Comparison of ENCODE assay signal across 8 cellular contexts in the genomic region with DNA sequence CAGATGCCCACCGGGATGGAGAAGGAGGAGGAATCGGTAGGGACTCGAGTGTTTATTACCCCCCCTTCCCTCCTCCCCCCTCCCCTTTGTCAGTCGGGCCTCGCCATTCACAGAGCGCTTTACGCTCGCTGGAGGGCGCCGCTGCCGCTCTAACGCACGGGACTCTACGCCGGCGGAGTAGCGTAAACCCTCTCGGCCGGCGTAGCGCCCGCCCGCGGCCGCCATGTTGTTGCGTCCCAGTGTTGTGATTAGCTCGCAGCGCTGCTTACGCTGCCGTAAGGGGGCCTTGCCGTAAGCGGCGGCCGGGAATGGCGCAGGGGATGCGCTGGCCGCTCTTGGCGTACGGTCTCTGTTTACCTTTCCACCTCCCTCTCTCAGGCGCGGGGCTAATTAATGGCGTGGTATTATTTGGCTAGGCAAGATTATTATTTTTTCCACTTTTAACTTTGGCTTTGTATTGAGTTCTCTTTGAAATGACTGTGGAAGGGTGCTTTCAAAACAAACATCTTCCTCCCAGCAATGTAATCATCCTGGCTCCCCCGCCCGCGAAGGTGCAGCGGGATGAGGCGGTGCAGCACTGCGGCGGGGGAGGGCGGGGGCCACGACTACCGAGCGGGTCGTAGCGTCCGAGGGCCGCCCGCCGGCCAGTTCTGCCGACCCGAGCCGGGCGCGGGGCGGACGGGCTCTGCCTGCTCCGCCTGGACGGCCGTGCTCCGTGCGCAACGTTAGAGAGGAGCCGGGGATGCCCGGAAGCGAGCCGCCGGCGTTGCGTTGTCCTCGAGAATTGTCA. TPM values are rescaled to one million over a fixed set of nuclear protein-coding genes. Genes with fewer than 3 reads are reported as not detected.
A peak's percentile ranks its signal among the peaks of the same experiment; 100 is the strongest.
DNase-seq lines count a peak whose midpoint lies in the region; ATAC-seq lines count a peak whose summit lies in the region.

No MANE protein-coding gene starts in this region.

- DNase-seq in CMK (ENCODE audit: low read depth) = peak; percentile 37
- peak; percentile 92 for DNase-seq in HT1080 (ENCODE audit: low read depth)
- DNase-seq in NK-92 treated with Interleukin-12 subunit alpha and Interleukin-12 subunit beta, amount 100 ng/mL, for 24 hours (lab: John Stamatoyannopoulos, UW) = peak; percentile 88
- peak; percentile 84 to 89 for DNase-seq in activated CD8-positive, alpha-beta memory T cell treated with anti-CD3 and anti-CD28 coated beads for 4 hours (ENCODE audit: low read depth in 2 of 2)
- peak; percentile 94 for DNase-seq in effector CD8-positive, alpha-beta T cell (lab: John Stamatoyannopoulos, UW)
- DNase-seq in lung microvascular endothelial cell (ENCODE audit: low read depth in 2 of 2) = peak; percentile 94
- peak; percentile 88 to 92 (median 88) for DNase-seq in stimulated activated CD4-positive, alpha-beta T cell treated with anti-CD3 and anti-CD28 coated beads, TNF-alpha, amount 100 ng/mL, for 4 hours (ENCODE audit: low read depth in 3 of 3)

- peak; percentile 47 for ATAC-seq in GM21367 (IDR thresholded peaks at IDR 0.05; ENCODE audit: unreplicated experiment)

RNA-seq across cellular contexts. Expression of a gene that starts 0.8 kb away (rescaled TPM):
- total RNA-seq in HT1080 (2014; rRNA removed; shearing (Covaris generic)) = 14.0 and 17.1 TPM in 2 replicates
- polyA plus RNA-seq in HT1080 (2015; cell fraction: cytosol; rRNA removed) = 16.4 and 19.5 TPM in 2 replicates
- 12.6 and 12.9 TPM in 2 replicates for polyA plus RNA-seq in HT1080 (2015; cell fraction: nucleus; rRNA removed)
- total RNA-seq in lung microvascular endothelial cell = 11.6 and 19.0 TPM in 2 replicates

Comparison
In these comparisons a context has a peak if more than half of its experiments do, and no peak if none do; other contexts are left out.
1. Peak in every context shown above with its lines: DNase-seq and ATAC-seq.
2. DNase-seq: peak in every context shown above with its lines; median percentile 94 in effector CD8-positive, alpha-beta T cell; 94 in lung microvascular endothelial cell; 92 in HT1080; 88 in NK-92 treated with Interleukin-12 subunit alpha and Interleukin-12 subunit beta, amount 100 ng/mL, for 24 hours; 88 in stimulated activated CD4-positive, alpha-beta T cell treated with anti-CD3 and anti-CD28 coated beads, TNF-alpha, amount 100 ng/mL, for 4 hours; 86 in activated CD8-positive, alpha-beta memory T cell treated with anti-CD3 and anti-CD28 coated beads for 4 hours; 37 in CMK.